In genomic region chr7:87218941-87219544, GRCh38 we compare ENCODE assay signal across 8 cellular contexts. TPM values are rescaled to one million over a fixed set of nuclear protein-coding genes. Genes with fewer than 3 reads are reported as not detected.
DNase-seq lines count a peak whose midpoint lies in the region; ATAC-seq and TF ChIP-seq lines count a peak whose summit lies in the region.

No MANE protein-coding gene starts in this region.

- peak overlapping the region; percentile 99 for H3K4me3 Mint-ChIP-seq in activated T-helper 2 cell treated with anti-CD3 and anti-CD28 coated beads, Interferon-gamma antibody, Interleukin-2, Interleukin-4, amounts not matched to agents 10 μg/mL and 5 μg/mL and 100 μg/mL, durations not matched to agents 14 hours and 24 hours and 36 hours (ENCODE audit: low read depth)
- peak overlapping the region; percentile 96 for H3K4me3 Mint-ChIP-seq in nephron progenitor cell

- DNase-seq in Caki2 (ENCODE audit: low read depth): peak; percentile 65
- DNase-seq in NB4 (ENCODE audit: low read depth): peak; percentile 85
- DNase-seq in activated T-helper 2 cell treated with anti-CD3 and anti-CD28 coated beads, Interferon-gamma antibody, Interleukin-2, Interleukin-4, amounts not matched to agents 10 μg/mL and 5 μg/mL and 100 μg/mL, durations not matched to agents 14 hours and 24 hours and 36 hours (ENCODE audit: low spot score): peak; percentile 17
- peak; percentile 46 to 76 for DNase-seq in foreskin fibroblast
- peak; percentile 41 for DNase-seq in nephron progenitor cell
- DNase-seq in aorta: peak; percentile 83 to 88
- no peak for DNase-seq in GM19238 (ENCODE audit: insufficient read length, low spot score)

- intact Hi-C loops in activated T-helper 2 cell treated with anti-CD3 and anti-CD28 coated beads, Interferon-gamma antibody, Interleukin-2, Interleukin-4, amounts not matched to agents 10 μg/mL and 5 μg/mL and 100 μg/mL, durations not matched to agents 14 hours and 24 hours and 36 hours (cut with micrococcal nuclease): loop anchor here (1.0 to 5.0 kb wide), 3 partner anchors 67 to 657 kb away; partner anchors contain the start of genes DBF4, DMTF1, RUNDC3B and SLC25A40
- intact Hi-C loops in aorta (cut with DNase I): loop anchor here in 1 of 2 donors (10.0 kb wide), 1 partner anchor 164 kb away; the partner anchor contains the start of gene ELAPOR2

- TF ChIP-seq CTCF in NB4 (IDR thresholded peaks at IDR 0.05; ENCODE audit: low read depth, low read length) (no peak), foreskin fibroblast (IDR thresholded peaks at IDR 0.05; ENCODE audit: low read depth, low read length) (no peak), nephron progenitor cell (IDR thresholded peaks at IDR 0.05) (no peak)

- no peak for TF ChIP-seq POLR2A in NB4 (IDR thresholded peaks at IDR 0.05; ENCODE audit: extremely low read depth, insufficient read length)

- no peaks in the 10 kb centered on the region for H3K9me3 ChIP-seq in aorta (ENCODE audit: control insufficient read depth, low read length)

- no peaks in the 10 kb centered on the region for H3K9me3 Mint-ChIP-seq in activated T-helper 2 cell treated with anti-CD3 and anti-CD28 coated beads, Interferon-gamma antibody, Interleukin-2, Interleukin-4, amounts not matched to agents 10 μg/mL and 5 μg/mL and 100 μg/mL, durations not matched to agents 14 hours and 24 hours and 36 hours
- no peaks in the 10 kb centered on the region for H3K9me3 Mint-ChIP-seq in nephron progenitor cell

- H3K27me3 ChIP-seq in aorta (ENCODE audit: control insufficient read depth in 1 of 2, insufficient read depth in 2 of 2, low read length in 1 of 2): no peaks in the 10 kb centered on the region

- H3K4me1 Mint-ChIP-seq in activated T-helper 2 cell treated with anti-CD3 and anti-CD28 coated beads, Interferon-gamma antibody, Interleukin-2, Interleukin-4, amounts not matched to agents 10 μg/mL and 5 μg/mL and 100 μg/mL, durations not matched to agents 14 hours and 24 hours and 36 hours (ENCODE audit: low read depth): peaks cover 36% of the 10 kb centered on the region
- H3K4me1 Mint-ChIP-seq in nephron progenitor cell: peaks cover 45% of the 10 kb centered on the region

- ATAC-seq in GM21576 (IDR thresholded peaks at IDR 0.05; ENCODE audit: unreplicated experiment): peak; percentile 20
- peak; percentile 62 for ATAC-seq in aorta (ENCODE audit: low FRiP score)

- H3K36me3 ChIP-seq in aorta (ENCODE audit: control insufficient read depth in 1 of 2, insufficient read depth in 2 of 2, low read length in 1 of 2): no peaks in the 10 kb centered on the region

- H3K36me3 Mint-ChIP-seq in activated T-helper 2 cell treated with anti-CD3 and anti-CD28 coated beads, Interferon-gamma antibody, Interleukin-2, Interleukin-4, amounts not matched to agents 10 μg/mL and 5 μg/mL and 100 μg/mL, durations not matched to agents 14 hours and 24 hours and 36 hours (ENCODE audit: low read depth): peaks cover 25% of the 10 kb centered on the region
- H3K36me3 Mint-ChIP-seq in nephron progenitor cell (ENCODE audit: low read depth): peaks cover 20% of the 10 kb centered on the region

- WGBS in aorta, 2 donors: 0 to 1% methylated on average over 16 of the region's 16 CpGs

- peak overlapping the region in 1 of 2 donors; percentile 72 for H3K27ac ChIP-seq in aorta (ENCODE audit: low read depth in 1 of 2, low read length in 2 of 2)

- peaks cover 11% of the 10 kb centered on the region for H3K27me3 Mint-ChIP-seq in activated T-helper 2 cell treated with anti-CD3 and anti-CD28 coated beads, Interferon-gamma antibody, Interleukin-2, Interleukin-4, amounts not matched to agents 10 μg/mL and 5 μg/mL and 100 μg/mL, durations not matched to agents 14 hours and 24 hours and 36 hours (ENCODE audit: low read depth)
- H3K27me3 Mint-ChIP-seq in nephron progenitor cell (ENCODE audit: low read depth, poor library complexity): no peaks in the 10 kb centered on the region

- H3K4me3 ChIP-seq in NB4 (ENCODE audit: low read depth, low read length) (peak overlapping the region; percentile 69), foreskin fibroblast (ENCODE audit: low read depth in 1 of 2, low read length in 2 of 2) (peak overlapping the region; percentile 91 to 98), aorta (ENCODE audit: low read length in 2 of 2) (peak overlapping the region; percentile 80 to 96)

- peaks cover 1 to 7% of the 10 kb centered on the region in 2 donors for H3K4me1 ChIP-seq in aorta (ENCODE audit: control insufficient read depth in 1 of 2, insufficient read depth in 2 of 2, low read length in 2 of 2)

- in situ Hi-C loops in Caki2 (cut with HindIII; ENCODE audit: low pct_unique_long_range_greater_than_20kb, low sequenced_read_pairs): no loop called here

- H3K27ac Mint-ChIP-seq in activated T-helper 2 cell treated with anti-CD3 and anti-CD28 coated beads, Interferon-gamma antibody, Interleukin-2, Interleukin-4, amounts not matched to agents 10 μg/mL and 5 μg/mL and 100 μg/mL, durations not matched to agents 14 hours and 24 hours and 36 hours: peak overlapping the region; percentile 97
- H3K27ac Mint-ChIP-seq in nephron progenitor cell: peak overlapping the region; percentile 93

RNA-seq across cellular contexts. Expression of gene TMEM243, which starts 0.5 kb away (rescaled TPM):
- 81.6 and 96.4 TPM in 2 replicates for total RNA-seq in Caki2 (2014; rRNA removed; shearing (Covaris generic); ENCODE audit: low replicate concordance)
- 41.8 and 43.8 TPM in 2 replicates for total RNA-seq in activated T-helper 2 cell treated with anti-CD3 and anti-CD28 coated beads, Interferon-gamma antibody, Interleukin-2, Interleukin-4, amounts not matched to agents 10 μg/mL and 5 μg/mL and 100 μg/mL, durations not matched to agents 14 hours and 24 hours and 36 hours
- 10 to 100 TPM; 25.3 to 37.7 TPM for total RNA-seq in aorta
- 10 to 100 TPM; 16.9 to 46.6 TPM for polyA plus RNA-seq in aorta
